1 cellular context compared by ENCODE assay signal in genomic region chr20:46689082-46689753, GRCh38.
TF ChIP-seq lines count a peak whose summit lies in the region.

TSS of gene TP53RK (minus strand) at chr20:46689444. CDS start at chr20:46689414, 30 bp downstream.

TF ChIP-seq in GM12878, 131 proteins besides CTCF, POLR2A, EP300 and RAD21 (continued from another document and continues in another):
- TF ChIP-seq NKRF (conservative IDR thresholded peaks at IDR 0.05) (peak; percentile 88), GABPA (IDR thresholded peaks at IDR 0.05; ENCODE audit: low read depth) (no peak), NR2C1 (IDR thresholded peaks at IDR 0.05) (no peak), GATAD2B (conservative IDR thresholded peaks at IDR 0.05; ENCODE audit: low read depth) (peak; percentile 83), BACH1 (IDR thresholded peaks at IDR 0.05; ENCODE audit: borderline replicate concordance) (no peak), STAT1 (conservative IDR thresholded peaks at IDR 0.05) (no peak), SMAD1 (IDR thresholded peaks at IDR 0.05; ENCODE audit: low read depth, partially characterized antibody) (no peak), LARP7 (IDR thresholded peaks at IDR 0.05) (peak; percentile 95), E2F4 (IDR thresholded peaks at IDR 0.05; ENCODE audit: low read depth, low read length) (no peak), ZNF217 (IDR thresholded peaks at IDR 0.05) (no peak), PBX3 (IDR thresholded peaks at IDR 0.05; ENCODE audit: insufficient replicate concordance, low read depth, low read length) (no peak), CUX1 (IDR thresholded peaks at IDR 0.05; ENCODE audit: insufficient replicate concordance, low read depth, low read length) (no peak), ATF3 (IDR thresholded peaks at IDR 0.05; ENCODE audit: borderline replicate concordance, extremely low read depth, low read depth, low read length) (no peak), ZBTB11 (CRISPR knock-in tag; IDR thresholded peaks at IDR 0.05) (no peak), EED (IDR thresholded peaks at IDR 0.05; ENCODE audit: low read depth) (peak; percentile 71), MLLT1 (IDR thresholded peaks at IDR 0.05) (peak; percentile 58; the same call in 1 of the 2 replicates), PAX5 (IDR thresholded peaks at IDR 0.05; ENCODE audit: borderline replicate concordance, low read depth, low read length) (no peak), ZZZ3 (IDR thresholded peaks at IDR 0.05; ENCODE audit: control insufficient read depth, insufficient read length, low read depth) (no peak), BCL3 (IDR thresholded peaks at IDR 0.05; ENCODE audit: borderline replicate concordance, insufficient read depth, low read depth, low read length, poor library complexity, severe bottlenecking) (no peak), RELB (IDR thresholded peaks at IDR 0.05; ENCODE audit: low read depth) (peak; percentile 55; the same call in 1 of the 2 replicates), ZBTB40 (IDR thresholded peaks at IDR 0.05; ENCODE audit: borderline replicate concordance) (no peak; the same call in 1 of the 2 replicates), CEBPZ (IDR thresholded peaks at IDR 0.05; ENCODE audit: low read depth, low read length) (no peak)
